In the genomic region with DNA sequence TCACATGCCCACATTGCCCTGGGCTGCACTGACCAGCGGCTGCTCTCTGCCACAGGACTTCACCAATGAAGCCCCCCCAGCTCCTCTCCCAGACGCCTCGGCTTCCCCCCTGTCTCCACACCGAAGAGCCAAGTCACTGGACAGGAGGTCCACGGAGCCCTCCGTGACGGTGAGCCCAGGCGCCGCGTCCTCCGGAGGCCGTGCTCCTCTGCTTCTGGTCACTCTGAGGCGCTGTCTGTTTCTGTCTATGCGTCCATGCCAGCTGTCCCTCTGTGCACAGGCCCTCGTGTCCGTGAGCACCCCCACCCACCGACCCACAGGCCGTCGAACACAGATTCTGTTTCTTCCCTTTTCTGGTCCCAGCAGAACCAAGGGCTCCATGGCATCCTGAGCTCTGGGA, we compare ENCODE assay signal across 1 cellular context.
TF ChIP-seq lines count a peak whose summit lies in the region.

No MANE protein-coding gene starts in this region.

TF ChIP-seq in H1, 55 proteins besides CTCF, POLR2A, EP300 and RAD21 (continued from another document):
- TF ChIP-seq FOSL1 (IDR thresholded peaks at IDR 0.05; ENCODE audit: insufficient read depth, low read depth, low read length) (no peak), NANOG (IDR thresholded peaks at IDR 0.05; ENCODE audit: insufficient read depth, low read depth, low read length, poor library complexity, severe bottlenecking) (no peak), RFX5 (IDR thresholded peaks at IDR 0.05; ENCODE audit: borderline replicate concordance, low read depth, low read length) (no peak), HDAC2 (IDR thresholded peaks at IDR 0.05; ENCODE audit: borderline replicate concordance in 1 of 2, low read depth in 2 of 2, low read length in 2 of 2) (no peak), SUZ12 (IDR thresholded peaks at IDR 0.05; ENCODE audit: low read length) (no peak), POU5F1 (IDR thresholded peaks at IDR 0.05; ENCODE audit: low read depth, low read length) (no peak), TBP (IDR thresholded peaks at IDR 0.05; ENCODE audit: low read depth, low read length) (no peak), NRF1 (IDR thresholded peaks at IDR 0.05; ENCODE audit: low read depth, low read length) (no peak), BRCA1 (IDR thresholded peaks at IDR 0.05; ENCODE audit: low read depth, low read length) (no peak), SRF (IDR thresholded peaks at IDR 0.05; ENCODE audit: low read depth, low read length) (no peak), CHD1 (IDR thresholded peaks at IDR 0.05; ENCODE audit: low read depth, low read length) (no peak), SP4 (IDR thresholded peaks at IDR 0.05; ENCODE audit: low read length) (no peak), GABPA (IDR thresholded peaks at IDR 0.05; ENCODE audit: borderline replicate concordance, insufficient read depth, low read length) (no peak), TAF7 (optimal IDR thresholded peaks at IDR 0.05; ENCODE audit: borderline replicate concordance, low read depth, low read length) (no peak), PHF8 (conservative IDR thresholded peaks at IDR 0.05; ENCODE audit: low read depth, low read length) (no peak)
- TF ChIP-seq, protein P1, sequence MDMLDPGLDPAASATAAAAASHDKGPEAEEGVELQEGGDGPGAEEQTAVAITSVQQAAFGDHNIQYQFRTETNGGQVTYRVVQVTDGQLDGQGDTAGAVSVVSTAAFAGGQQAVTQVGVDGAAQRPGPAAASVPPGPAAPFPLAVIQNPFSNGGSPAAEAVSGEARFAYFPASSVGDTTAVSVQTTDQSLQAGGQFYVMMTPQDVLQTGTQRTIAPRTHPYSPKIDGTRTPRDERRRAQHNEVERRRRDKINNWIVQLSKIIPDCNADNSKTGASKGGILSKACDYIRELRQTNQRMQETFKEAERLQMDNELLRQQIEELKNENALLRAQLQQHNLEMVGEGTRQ (IDR thresholded peaks at IDR 0.05; ENCODE audit: low read length): no peak
- TF ChIP-seq, protein P2, sequence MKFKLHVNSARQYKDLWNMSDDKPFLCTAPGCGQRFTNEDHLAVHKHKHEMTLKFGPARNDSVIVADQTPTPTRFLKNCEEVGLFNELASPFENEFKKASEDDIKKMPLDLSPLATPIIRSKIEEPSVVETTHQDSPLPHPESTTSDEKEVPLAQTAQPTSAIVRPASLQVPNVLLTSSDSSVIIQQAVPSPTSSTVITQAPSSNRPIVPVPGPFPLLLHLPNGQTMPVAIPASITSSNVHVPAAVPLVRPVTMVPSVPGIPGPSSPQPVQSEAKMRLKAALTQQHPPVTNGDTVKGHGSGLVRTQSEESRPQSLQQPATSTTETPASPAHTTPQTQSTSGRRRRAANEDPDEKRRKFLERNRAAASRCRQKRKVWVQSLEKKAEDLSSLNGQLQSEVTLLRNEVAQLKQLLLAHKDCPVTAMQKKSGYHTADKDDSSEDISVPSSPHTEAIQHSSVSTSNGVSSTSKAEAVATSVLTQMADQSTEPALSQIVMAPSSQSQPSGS (IDR thresholded peaks at IDR 0.05; ENCODE audit: low read length): no peak
- TF ChIP-seq, protein P3, sequence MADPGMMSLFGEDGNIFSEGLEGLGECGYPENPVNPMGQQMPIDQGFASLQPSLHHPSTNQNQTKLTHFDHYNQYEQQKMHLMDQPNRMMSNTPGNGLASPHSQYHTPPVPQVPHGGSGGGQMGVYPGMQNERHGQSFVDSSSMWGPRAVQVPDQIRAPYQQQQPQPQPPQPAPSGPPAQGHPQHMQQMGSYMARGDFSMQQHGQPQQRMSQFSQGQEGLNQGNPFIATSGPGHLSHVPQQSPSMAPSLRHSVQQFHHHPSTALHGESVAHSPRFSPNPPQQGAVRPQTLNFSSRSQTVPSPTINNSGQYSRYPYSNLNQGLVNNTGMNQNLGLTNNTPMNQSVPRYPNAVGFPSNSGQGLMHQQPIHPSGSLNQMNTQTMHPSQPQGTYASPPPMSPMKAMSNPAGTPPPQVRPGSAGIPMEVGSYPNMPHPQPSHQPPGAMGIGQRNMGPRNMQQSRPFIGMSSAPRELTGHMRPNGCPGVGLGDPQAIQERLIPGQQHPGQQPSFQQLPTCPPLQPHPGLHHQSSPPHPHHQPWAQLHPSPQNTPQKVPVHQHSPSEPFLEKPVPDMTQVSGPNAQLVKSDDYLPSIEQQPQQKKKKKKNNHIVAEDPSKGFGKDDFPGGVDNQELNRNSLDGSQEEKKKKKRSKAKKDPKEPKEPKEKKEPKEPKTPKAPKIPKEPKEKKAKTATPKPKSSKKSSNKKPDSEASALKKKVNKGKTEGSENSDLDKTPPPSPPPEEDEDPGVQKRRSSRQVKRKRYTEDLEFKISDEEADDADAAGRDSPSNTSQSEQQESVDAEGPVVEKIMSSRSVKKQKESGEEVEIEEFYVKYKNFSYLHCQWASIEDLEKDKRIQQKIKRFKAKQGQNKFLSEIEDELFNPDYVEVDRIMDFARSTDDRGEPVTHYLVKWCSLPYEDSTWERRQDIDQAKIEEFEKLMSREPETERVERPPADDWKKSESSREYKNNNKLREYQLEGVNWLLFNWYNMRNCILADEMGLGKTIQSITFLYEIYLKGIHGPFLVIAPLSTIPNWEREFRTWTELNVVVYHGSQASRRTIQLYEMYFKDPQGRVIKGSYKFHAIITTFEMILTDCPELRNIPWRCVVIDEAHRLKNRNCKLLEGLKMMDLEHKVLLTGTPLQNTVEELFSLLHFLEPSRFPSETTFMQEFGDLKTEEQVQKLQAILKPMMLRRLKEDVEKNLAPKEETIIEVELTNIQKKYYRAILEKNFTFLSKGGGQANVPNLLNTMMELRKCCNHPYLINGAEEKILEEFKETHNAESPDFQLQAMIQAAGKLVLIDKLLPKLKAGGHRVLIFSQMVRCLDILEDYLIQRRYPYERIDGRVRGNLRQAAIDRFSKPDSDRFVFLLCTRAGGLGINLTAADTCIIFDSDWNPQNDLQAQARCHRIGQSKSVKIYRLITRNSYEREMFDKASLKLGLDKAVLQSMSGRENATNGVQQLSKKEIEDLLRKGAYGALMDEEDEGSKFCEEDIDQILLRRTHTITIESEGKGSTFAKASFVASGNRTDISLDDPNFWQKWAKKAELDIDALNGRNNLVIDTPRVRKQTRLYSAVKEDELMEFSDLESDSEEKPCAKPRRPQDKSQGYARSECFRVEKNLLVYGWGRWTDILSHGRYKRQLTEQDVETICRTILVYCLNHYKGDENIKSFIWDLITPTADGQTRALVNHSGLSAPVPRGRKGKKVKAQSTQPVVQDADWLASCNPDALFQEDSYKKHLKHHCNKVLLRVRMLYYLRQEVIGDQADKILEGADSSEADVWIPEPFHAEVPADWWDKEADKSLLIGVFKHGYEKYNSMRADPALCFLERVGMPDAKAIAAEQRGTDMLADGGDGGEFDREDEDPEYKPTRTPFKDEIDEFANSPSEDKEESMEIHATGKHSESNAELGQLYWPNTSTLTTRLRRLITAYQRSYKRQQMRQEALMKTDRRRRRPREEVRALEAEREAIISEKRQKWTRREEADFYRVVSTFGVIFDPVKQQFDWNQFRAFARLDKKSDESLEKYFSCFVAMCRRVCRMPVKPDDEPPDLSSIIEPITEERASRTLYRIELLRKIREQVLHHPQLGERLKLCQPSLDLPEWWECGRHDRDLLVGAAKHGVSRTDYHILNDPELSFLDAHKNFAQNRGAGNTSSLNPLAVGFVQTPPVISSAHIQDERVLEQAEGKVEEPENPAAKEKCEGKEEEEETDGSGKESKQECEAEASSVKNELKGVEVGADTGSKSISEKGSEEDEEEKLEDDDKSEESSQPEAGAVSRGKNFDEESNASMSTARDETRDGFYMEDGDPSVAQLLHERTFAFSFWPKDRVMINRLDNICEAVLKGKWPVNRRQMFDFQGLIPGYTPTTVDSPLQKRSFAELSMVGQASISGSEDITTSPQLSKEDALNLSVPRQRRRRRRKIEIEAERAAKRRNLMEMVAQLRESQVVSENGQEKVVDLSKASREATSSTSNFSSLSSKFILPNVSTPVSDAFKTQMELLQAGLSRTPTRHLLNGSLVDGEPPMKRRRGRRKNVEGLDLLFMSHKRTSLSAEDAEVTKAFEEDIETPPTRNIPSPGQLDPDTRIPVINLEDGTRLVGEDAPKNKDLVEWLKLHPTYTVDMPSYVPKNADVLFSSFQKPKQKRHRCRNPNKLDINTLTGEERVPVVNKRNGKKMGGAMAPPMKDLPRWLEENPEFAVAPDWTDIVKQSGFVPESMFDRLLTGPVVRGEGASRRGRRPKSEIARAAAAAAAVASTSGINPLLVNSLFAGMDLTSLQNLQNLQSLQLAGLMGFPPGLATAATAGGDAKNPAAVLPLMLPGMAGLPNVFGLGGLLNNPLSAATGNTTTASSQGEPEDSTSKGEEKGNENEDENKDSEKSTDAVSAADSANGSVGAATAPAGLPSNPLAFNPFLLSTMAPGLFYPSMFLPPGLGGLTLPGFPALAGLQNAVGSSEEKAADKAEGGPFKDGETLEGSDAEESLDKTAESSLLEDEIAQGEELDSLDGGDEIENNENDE (IDR thresholded peaks at IDR 0.05; ENCODE audit: insufficient replicate concordance, low read length): no peak
